15 cellular contexts compared by ENCODE assay signal in the genomic region with DNA sequence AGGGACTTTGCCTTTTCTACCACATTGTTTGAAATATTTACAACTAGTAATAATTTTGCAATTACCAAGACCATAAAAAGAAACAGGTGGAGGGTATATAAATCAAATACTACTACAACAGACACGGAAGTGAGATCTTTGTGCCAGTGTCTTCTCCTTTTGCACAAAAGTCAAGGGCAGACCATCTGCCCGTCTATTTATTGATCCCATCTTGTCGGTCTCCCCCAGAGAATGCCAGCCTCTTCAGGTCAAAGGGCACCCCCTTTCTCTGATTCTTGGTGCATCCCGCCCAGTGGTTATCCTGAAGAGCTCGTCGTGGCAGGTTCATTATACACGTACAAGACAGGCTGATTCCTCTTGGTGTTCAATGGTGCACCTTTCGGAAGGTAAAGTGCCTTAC. TPM values are rescaled to one million over a fixed set of nuclear protein-coding genes. Genes with fewer than 3 reads are reported as not detected.
A peak's percentile ranks its signal among the peaks of the same experiment; 100 is the strongest.
DNase-seq lines count a peak whose midpoint lies in the region; ATAC-seq and TF ChIP-seq lines count a peak whose summit lies in the region.
"Had no signal": no experiment of that assay in that cellular context is flagged by ENCODE, and none has a peak within 500 bp of the region (broad histone marks: within the 10 kb centered on the region; RNA-seq: fewer than 3 reads in every experiment).

No MANE protein-coding gene starts in this region.

- H3K9me3 ChIP-seq in RWPE2 (ENCODE audit: severe bottlenecking) = no peaks in the 10 kb centered on the region
- no peaks in the 10 kb centered on the region for H3K9me3 ChIP-seq in osteoblast (ENCODE audit: low read depth, low read length)
- H3K9me3 ChIP-seq: BLaER1, Caco-2 had no signal

- H3K27ac ChIP-seq in RWPE2 (ENCODE audit: poor library complexity, severe bottlenecking) = no peak overlapping the region
- H3K27ac ChIP-seq in osteoblast (ENCODE audit: low read depth, low read length) = no peak overlapping the region
- H3K27ac ChIP-seq: BLaER1 had no signal

- peaks cover 3% of the 10 kb centered on the region for H3K4me1 ChIP-seq in RWPE2 (ENCODE audit: insufficient read depth, poor library complexity, severe bottlenecking)
- no peaks in the 10 kb centered on the region for H3K4me1 ChIP-seq in osteoblast (ENCODE audit: insufficient read depth, low read length)
- H3K4me1 ChIP-seq: Caco-2 had no signal

- H3K36me3 ChIP-seq in RWPE2 (ENCODE audit: low read depth) (no peaks in the 10 kb centered on the region), osteoblast (ENCODE audit: insufficient read depth, low read length) (no peaks in the 10 kb centered on the region)
- H3K36me3 ChIP-seq: BLaER1 had no signal

- intact Hi-C loops in activated CD4-positive, alpha-beta T cell treated with anti-CD3 and anti-CD28 coated beads for 36 hours (cut with DNase I, micrococcal nuclease) = loop anchor here in 1 of 2 experiments (10.0 kb wide), 1 partner anchor 56 kb away; no protein-coding TSS in a partner anchor

- peaks cover 5% of the 10 kb centered on the region for H3K27me3 ChIP-seq in RWPE2 (ENCODE audit: insufficient read depth, poor library complexity, severe bottlenecking)
- H3K27me3 ChIP-seq in osteoblast (ENCODE audit: insufficient read depth, low read length) = peaks cover 17% of the 10 kb centered on the region

- POLR2A ChIA-PET in activated CD4-positive, alpha-beta T cell treated with anti-CD3 and anti-CD28 coated beads for 36 hours (lab: Charles Lee) = no interaction called here

- H3K27ac Mint-ChIP-seq in activated CD4-positive, alpha-beta T cell treated with anti-CD3 and anti-CD28 coated beads for 36 hours = peak overlapping the region; percentile 6
- H3K27ac Mint-ChIP-seq: CD8-positive, alpha-beta memory T cell had no signal

- H4K20me1 ChIP-seq in osteoblast (ENCODE audit: insufficient read depth, low read length) = no peaks in the 10 kb centered on the region

- no peak for TF ChIP-seq CTCF in RWPE2 (IDR thresholded peaks at IDR 0.05; ENCODE audit: poor library complexity, severe bottlenecking)
- TF ChIP-seq CTCF in osteoblast (IDR thresholded peaks at IDR 0.05; ENCODE audit: extremely low read depth, low read depth, low read length) = no peak

- no peak overlapping the region for H3K4me2 ChIP-seq in osteoblast (ENCODE audit: insufficient read depth, low read length)
- H3K4me2 ChIP-seq: BLaER1 had no signal

- no peaks in the 10 kb centered on the region for H3K36me3 Mint-ChIP-seq in activated CD4-positive, alpha-beta T cell treated with anti-CD3 and anti-CD28 coated beads for 36 hours (ENCODE audit: low read depth)
- H3K36me3 Mint-ChIP-seq: CD8-positive, alpha-beta memory T cell had no signal

- no peaks in the 10 kb centered on the region for H3K4me1 Mint-ChIP-seq in activated CD4-positive, alpha-beta T cell treated with anti-CD3 and anti-CD28 coated beads for 36 hours

- H3K4me3 ChIP-seq in RWPE2 (ENCODE audit: severe bottlenecking) (no peak overlapping the region), osteoblast (ENCODE audit: insufficient read depth, low read length) (no peak overlapping the region)
- H3K4me3 ChIP-seq: BLaER1 had no signal

- H3K79me2 ChIP-seq in osteoblast (ENCODE audit: insufficient read depth, low read length) = no peaks in the 10 kb centered on the region

- H3K27me3 Mint-ChIP-seq in activated CD4-positive, alpha-beta T cell treated with anti-CD3 and anti-CD28 coated beads for 36 hours = no peaks in the 10 kb centered on the region

- CTCF ChIA-PET in activated CD4-positive, alpha-beta T cell treated with anti-CD3 and anti-CD28 coated beads for 36 hours (lab: Charles Lee) = no interaction called here

- no peak for DNase-seq in activated CD4-positive, alpha-beta T cell treated with anti-CD3 and anti-CD28 coated beads for 36 hours
- no peak for DNase-seq in activated CD4-positive, alpha-beta T cell treated with anti-CD3 and anti-CD28 coated beads for 1 hour
- peak; percentile 19 for DNase-seq in RWPE2 (ENCODE audit: low spot score)
- peak; percentile 73 for DNase-seq in osteoblast (ENCODE audit: insufficient read length, low spot score, missing footprints)
- no peak for DNase-seq in NCI-H1436 treated with DMSO at 0.1 percent for 48 hours (lab: John Stamatoyannopoulos, UW)
- DNase-seq: 8988T, AML-193, Caco-2, DND-41, GDM1, HCEC 1CT had no signal

- H2AFZ ChIP-seq in osteoblast (ENCODE audit: low read length) = no peak overlapping the region

- H3K9me3 Mint-ChIP-seq in activated CD4-positive, alpha-beta T cell treated with anti-CD3 and anti-CD28 coated beads for 36 hours (ENCODE audit: low read depth) = no peaks in the 10 kb centered on the region
- H3K9me3 Mint-ChIP-seq: CD8-positive, alpha-beta memory T cell had no signal

- no peak overlapping the region for H3K4me3 Mint-ChIP-seq in activated CD4-positive, alpha-beta T cell treated with anti-CD3 and anti-CD28 coated beads for 36 hours
- H3K4me3 Mint-ChIP-seq: CD8-positive, alpha-beta memory T cell had no signal

- no peak for ATAC-seq in activated CD4-positive, alpha-beta T cell treated with anti-CD3 and anti-CD28 coated beads for 36 hours
- ATAC-seq in RWPE2 (ENCODE audit: low read depth) (no peak), GM18858 (IDR thresholded peaks at IDR 0.05; ENCODE audit: unreplicated experiment) (no peak), GM19023 (IDR thresholded peaks at IDR 0.05; ENCODE audit: unreplicated experiment) (no peak)

RNA-seq across cellular contexts. Expression of gene PDE9A, which starts 4.8 kb away (rescaled TPM):
- 1 to 10 TPM; 7.1 to 7.3 TPM for total RNA-seq in activated CD4-positive, alpha-beta T cell treated with anti-CD3 and anti-CD28 coated beads for 36 hours
- 0.36 TPM in 1 of 2 replicates, not detected in the other for total RNA-seq in osteoblast

Comparison
In these comparisons a context has a peak if more than half of its experiments do, and no peak if none do; other contexts are left out.
1. DNase-seq: peak in RWPE2 (single experiment) and osteoblast (single experiment); none in activated CD4-positive, alpha-beta T cell treated with anti-CD3 and anti-CD28 coated beads for 36 hours (single experiment), activated CD4-positive, alpha-beta T cell treated with anti-CD3 and anti-CD28 coated beads for 1 hour (single experiment) and NCI-H1436 treated with DMSO at 0.1 percent for 48 hours (single experiment).